1 cellular context compared by ENCODE assay signal in genomic region chr3:125192190-125193035, GRCh38.
A peak's percentile ranks its signal among the peaks of the same experiment; 100 is the strongest.
TF ChIP-seq lines count a peak whose summit lies in the region.

No MANE protein-coding gene starts in this region.

TF ChIP-seq in GM12878, 131 proteins besides CTCF, POLR2A, EP300 and RAD21 (continued from another document):
- no peak for TF ChIP-seq CEBPZ (IDR thresholded peaks at IDR 0.05; ENCODE audit: low read depth, low read length)
- TF ChIP-seq TAF1 (IDR thresholded peaks at IDR 0.05; ENCODE audit: borderline replicate concordance, low read depth, low read length) = 0 out of 2 replicates have a peak, but pooled peaks have one; percentile 15
- no peak for TF ChIP-seq REST (IDR thresholded peaks at IDR 0.05; ENCODE audit: low read depth, low read length)
- peak; percentile 55 for TF ChIP-seq EED (IDR thresholded peaks at IDR 0.05; ENCODE audit: low read depth)
- no peak for TF ChIP-seq ZZZ3 (IDR thresholded peaks at IDR 0.05; ENCODE audit: control insufficient read depth, insufficient read length, low read depth)
- no peak for TF ChIP-seq RB1 (IDR thresholded peaks at IDR 0.05; ENCODE audit: borderline replicate concordance)
- TF ChIP-seq HSF1 (IDR thresholded peaks at IDR 0.05; ENCODE audit: low read depth, low read length) = no peak
- TF ChIP-seq IKZF1 (conservative IDR thresholded peaks at IDR 0.05) = 0 out of 2 replicates have a peak, but pooled peaks have one; percentile 18
- no peak for TF ChIP-seq SREBF1 (IDR thresholded peaks at IDR 0.05; ENCODE audit: low read length)
- 0 out of 2 replicates have a peak, but pooled peaks have one; percentile 9 for TF ChIP-seq RELB (IDR thresholded peaks at IDR 0.05; ENCODE audit: low read depth)
- peak; percentile 50; the same call in 1 of the 2 replicates for TF ChIP-seq SMC3 (IDR thresholded peaks at IDR 0.05; ENCODE audit: borderline replicate concordance, low read length)
- no peak for TF ChIP-seq SUZ12 (IDR thresholded peaks at IDR 0.05; ENCODE audit: unreplicated experiment)
- no peak for TF ChIP-seq E2F4 (IDR thresholded peaks at IDR 0.05; ENCODE audit: low read depth, low read length)
- TF ChIP-seq FOS (IDR thresholded peaks at IDR 0.05; ENCODE audit: borderline replicate concordance, extremely low read depth, insufficient read length) = no peak
- no peak for TF ChIP-seq GABPA (IDR thresholded peaks at IDR 0.05; ENCODE audit: low read depth)
- peak; percentile 71 to 79; a peak in 3 of 4 replicates for TF ChIP-seq BHLHE40 (IDR thresholded peaks at IDR 0.05; ENCODE audit: borderline replicate concordance in 1 of 2, low read depth in 2 of 2, low read length in 1 of 2)
